ENCODE assay signal across 7 cellular contexts in the genomic region with DNA sequence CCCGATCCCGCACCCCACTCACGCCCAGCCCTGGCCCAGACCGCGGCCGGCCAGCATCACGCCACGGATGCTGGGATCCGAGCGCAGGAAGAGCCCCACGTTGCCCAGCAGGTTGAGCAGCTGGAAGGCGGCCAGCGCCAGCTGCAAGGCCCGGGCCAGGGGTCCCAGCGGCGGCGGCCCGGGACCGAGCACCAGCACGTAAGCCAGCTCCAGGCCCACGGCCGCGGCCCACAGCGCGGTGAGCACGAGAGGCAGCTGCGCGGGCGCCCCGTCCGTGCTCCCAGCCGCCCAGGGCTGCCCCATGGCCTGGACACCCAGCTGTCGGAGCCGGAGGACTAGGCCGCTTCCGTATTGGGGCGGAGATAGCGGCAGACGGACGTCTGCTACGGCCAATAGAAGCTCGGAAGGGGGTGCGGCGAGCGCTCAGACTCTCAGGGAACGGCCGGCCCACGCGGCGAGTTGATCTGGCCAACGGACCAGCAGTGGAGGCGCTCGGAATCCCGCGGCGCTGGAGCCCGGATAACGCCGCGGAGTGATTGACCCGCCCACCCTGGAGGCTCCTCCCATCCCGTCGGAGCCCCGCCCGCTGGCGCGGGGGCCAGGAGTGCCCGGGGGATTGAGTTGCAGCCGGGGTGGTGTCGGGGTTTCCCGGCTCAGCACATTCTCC.
DNase-seq lines count a peak whose midpoint lies in the region; ATAC-seq lines count a peak whose summit lies in the region.

A gene with protein sequence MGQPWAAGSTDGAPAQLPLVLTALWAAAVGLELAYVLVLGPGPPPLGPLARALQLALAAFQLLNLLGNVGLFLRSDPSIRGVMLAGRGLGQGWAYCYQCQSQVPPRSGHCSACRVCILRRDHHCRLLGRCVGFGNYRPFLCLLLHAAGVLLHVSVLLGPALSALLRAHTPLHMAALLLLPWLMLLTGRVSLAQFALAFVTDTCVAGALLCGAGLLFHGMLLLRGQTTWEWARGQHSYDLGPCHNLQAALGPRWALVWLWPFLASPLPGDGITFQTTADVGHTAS (minus strand): TSS at position 348 of the 667 bp plus-strand sequence. CDS start 45 bp downstream, at position 303.

- ATAC-seq in GM18502 (IDR thresholded peaks at IDR 0.05; ENCODE audit: poor library complexity, unreplicated experiment) (peak; percentile 83), HG02970 (IDR thresholded peaks at IDR 0.05; ENCODE audit: low FRiP score, unreplicated experiment) (peak; percentile 77)

- peak; percentile 89 to 92 for DNase-seq in NCI-H1930 (lab: John Stamatoyannopoulos, UW)
- DNase-seq in T-helper 9 cell: peak; percentile 81
- DNase-seq in astrocyte of the hippocampus (ENCODE audit: low read depth, low spot score): peak; percentile 99
- peak; percentile 96 for DNase-seq in hippocampal formation (lab: John Stamatoyannopoulos, UW)
- peak; percentile 96 for DNase-seq in retina

Comparison
In these comparisons a context has a peak if more than half of its experiments do, and no peak if none do; other contexts are left out.
1. Peak in every context shown above with its lines: DNase-seq and ATAC-seq.